10 cellular contexts compared by ENCODE assay signal in the genomic region with DNA sequence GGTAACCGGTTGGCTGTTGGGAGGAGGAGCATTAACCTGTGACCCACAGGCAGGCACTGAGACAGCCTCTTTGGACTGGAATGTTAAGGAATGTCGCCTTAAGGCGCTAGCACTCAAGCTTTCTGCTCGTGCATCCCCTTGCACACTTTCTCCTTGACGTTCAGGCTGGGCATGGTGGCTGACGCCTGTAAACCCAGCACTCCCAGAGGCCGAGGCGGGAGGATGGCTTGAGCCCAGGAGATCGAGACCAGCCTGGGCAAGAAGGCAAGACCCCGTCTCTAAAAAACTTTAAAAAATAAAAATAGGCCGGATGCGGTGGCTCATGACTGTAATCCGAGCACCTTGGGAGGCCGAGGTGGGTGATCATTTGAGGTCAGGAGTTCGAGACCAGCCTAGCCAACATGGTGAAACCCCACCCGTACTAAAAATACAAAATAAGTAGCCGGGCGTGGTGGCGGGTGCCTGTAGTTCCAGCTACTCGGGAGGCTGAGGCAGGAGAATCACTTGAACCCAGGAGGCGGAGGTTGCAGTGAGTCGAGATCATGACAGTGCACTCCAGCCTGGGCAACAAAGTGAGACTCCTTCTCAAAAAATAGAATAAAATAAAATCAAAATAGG. TPM values are rescaled to one million over a fixed set of nuclear protein-coding genes. Genes with fewer than 3 reads are reported as not detected.
DNase-seq lines count a peak whose midpoint lies in the region; ATAC-seq and TF ChIP-seq lines count a peak whose summit lies in the region.
"Had no signal": no experiment of that assay in that cellular context is flagged by ENCODE, and none has a peak within 500 bp of the region (broad histone marks: within the 10 kb centered on the region; RNA-seq: fewer than 3 reads in every experiment).

No MANE protein-coding gene starts in this region.

- peaks cover 47% of the 10 kb centered on the region for H3K4me1 Mint-ChIP-seq in activated CD4-positive, alpha-beta memory T cell treated with anti-CD3 and anti-CD28 coated beads, Interleukin-2, amount 10 ng/mL, durations not matched to agents 7 days and 5 days
- peaks cover 40% of the 10 kb centered on the region for H3K4me1 Mint-ChIP-seq in activated CD4-positive, alpha-beta memory T cell treated with anti-CD3 and anti-CD28 coated beads for 36 hours (ENCODE audit: low read depth)

- intact Hi-C loops in activated CD4-positive, alpha-beta memory T cell treated with anti-CD3 and anti-CD28 coated beads for 36 hours (cut with micrococcal nuclease) = loop anchor here (5.0 kb wide), 2 partner anchors 39 to 139 kb away; a partner anchor contains a TSS
- intact Hi-C loops in stomach (cut with DNase I; ENCODE audit: low total_unique reads) (no loop called here), transverse colon (cut with DNase I; ENCODE audit: low total_unique reads) (no loop called here)

- no peaks in the 10 kb centered on the region for H3K9me3 ChIP-seq in iPS-15b (ENCODE audit: control insufficient read depth, insufficient read depth, low read length)
- H3K9me3 ChIP-seq in stomach = no peaks in the 10 kb centered on the region
- no peaks in the 10 kb centered on the region for H3K9me3 ChIP-seq in transverse colon

- no peak overlapping the region for H3K27ac Mint-ChIP-seq in activated CD4-positive, alpha-beta memory T cell treated with anti-CD3 and anti-CD28 coated beads, Interleukin-2, amount 10 ng/mL, durations not matched to agents 7 days and 5 days
- no peak overlapping the region for H3K27ac Mint-ChIP-seq in activated CD4-positive, alpha-beta memory T cell treated with anti-CD3 and anti-CD28 coated beads for 36 hours

- H3K36me3 Mint-ChIP-seq in activated CD4-positive, alpha-beta memory T cell treated with anti-CD3 and anti-CD28 coated beads, Interleukin-2, amount 10 ng/mL, durations not matched to agents 7 days and 5 days (ENCODE audit: low read depth) = peaks cover 21% of the 10 kb centered on the region
- H3K36me3 Mint-ChIP-seq in activated CD4-positive, alpha-beta memory T cell treated with anti-CD3 and anti-CD28 coated beads for 36 hours = peaks cover 16% of the 10 kb centered on the region

- TF ChIP-seq POLR2A in stomach (IDR thresholded peaks at IDR 0.05) (no peak), transverse colon (IDR thresholded peaks at IDR 0.05) (no peak)

- WGBS in stomach, 5 donors = 83 to 86% (median 85%) methylated on average over 22 of the region's 22 CpGs
- WGBS in transverse colon (ENCODE audit: low coverage in 1 of 2), 2 donors = 90% methylated on average over 22 of the region's 22 CpGs; no CpG with 5 or more reads in 1 of the 2 donors

- H3K4me1 ChIP-seq in iPS-15b (ENCODE audit: control insufficient read depth, insufficient read depth, low read length) (peaks cover 30% of the 10 kb centered on the region), stomach (peaks cover 26 to 81% (median 62%) of the 10 kb centered on the region in 4 donors), transverse colon (peaks cover 23 to 48% (median 38%) of the 10 kb centered on the region in 4 donors)

- H3K9me3 Mint-ChIP-seq in activated CD4-positive, alpha-beta memory T cell treated with anti-CD3 and anti-CD28 coated beads, Interleukin-2, amount 10 ng/mL, durations not matched to agents 7 days and 5 days = no peaks in the 10 kb centered on the region
- no peaks in the 10 kb centered on the region for H3K9me3 Mint-ChIP-seq in activated CD4-positive, alpha-beta memory T cell treated with anti-CD3 and anti-CD28 coated beads for 36 hours
- H3K9me3 Mint-ChIP-seq: activated T-helper 17 cell treated with anti-CD3 and anti-CD28 coated beads, Interleukin-2, amount 50 U/mL, for 72 hours had no signal

- H3K27me3 Mint-ChIP-seq in activated CD4-positive, alpha-beta memory T cell treated with anti-CD3 and anti-CD28 coated beads, Interleukin-2, amount 10 ng/mL, durations not matched to agents 7 days and 5 days = no peaks in the 10 kb centered on the region
- no peaks in the 10 kb centered on the region for H3K27me3 Mint-ChIP-seq in activated CD4-positive, alpha-beta memory T cell treated with anti-CD3 and anti-CD28 coated beads for 36 hours
- H3K27me3 Mint-ChIP-seq: activated T-helper 17 cell treated with anti-CD3 and anti-CD28 coated beads, Interleukin-2, amount 50 U/mL, for 72 hours had no signal

- DNase-seq in activated CD4-positive, alpha-beta memory T cell treated with anti-CD3 and anti-CD28 coated beads, Interleukin-2, amount 10 ng/mL, durations not matched to agents 7 days and 5 days = no peak
- DNase-seq in activated CD4-positive, alpha-beta memory T cell treated with anti-CD3 and anti-CD28 coated beads for 36 hours = no peak
- DNase-seq in stomach = no peak
- no peak for DNase-seq in transverse colon
- DNase-seq in EL = no peak
- DNase-seq: effector CD4-positive, alpha-beta T cell had no signal

- TF ChIP-seq EP300 in stomach (IDR thresholded peaks at IDR 0.05) (no peak), transverse colon (IDR thresholded peaks at IDR 0.05; ENCODE audit: low read depth) (no peak)

- H3K9ac ChIP-seq in iPS-15b (ENCODE audit: low read depth, low read length) = peak overlapping the region; percentile 20

- TF ChIP-seq CTCF in VCaP (conservative IDR thresholded peaks at IDR 0.05) (no peak), stomach (IDR thresholded peaks at IDR 0.05) (no peak), transverse colon (IDR thresholded peaks at IDR 0.05) (no peak)

- H3K36me3 ChIP-seq in iPS-15b (ENCODE audit: control insufficient read depth, insufficient read depth, low read length) = peaks cover 15% of the 10 kb centered on the region
- peaks cover 2 to 27% (median 19%) of the 10 kb centered on the region in 4 donors for H3K36me3 ChIP-seq in stomach
- no peaks in the 10 kb centered on the region for H3K36me3 ChIP-seq in transverse colon

- H3K27ac ChIP-seq in VCaP = peak overlapping the region; percentile 98
- H3K27ac ChIP-seq in stomach = peak overlapping the region in 2 of 5 donors; percentile 92 to 98
- no peak overlapping the region for H3K27ac ChIP-seq in transverse colon

- peak overlapping the region; percentile 99 for H3K4me3 Mint-ChIP-seq in activated CD4-positive, alpha-beta memory T cell treated with anti-CD3 and anti-CD28 coated beads, Interleukin-2, amount 10 ng/mL, durations not matched to agents 7 days and 5 days
- no peak overlapping the region for H3K4me3 Mint-ChIP-seq in activated CD4-positive, alpha-beta memory T cell treated with anti-CD3 and anti-CD28 coated beads for 36 hours
- H3K4me3 Mint-ChIP-seq: activated T-helper 17 cell treated with anti-CD3 and anti-CD28 coated beads, Interleukin-2, amount 50 U/mL, for 72 hours had no signal

- POLR2A ChIA-PET in activated CD4-positive, alpha-beta memory T cell treated with anti-CD3 and anti-CD28 coated beads, Interleukin-2, amount 10 ng/mL, durations not matched to agents 7 days and 5 days (lab: Charles Lee) = interaction anchor here (1.0 to 7.2 kb wide), 4 partner anchors 14 to 38 kb away, joined by 3 to 230 read pairs (median 12); a partner anchor contains a TSS
- POLR2A ChIA-PET in activated CD4-positive, alpha-beta memory T cell treated with anti-CD3 and anti-CD28 coated beads for 36 hours (lab: Charles Lee) = interaction anchor here (0.9 to 4.0 kb wide), 6 partner anchors 9 to 32 kb away, joined by 3 to 36 read pairs (median 4); a partner anchor contains a TSS

- in situ Hi-C loops in transverse colon (cut with MboI; ENCODE audit: low pct_ligation_motif_present in 1 of 4, low pct_unique_long_range_greater_than_20kb in 1 of 4, low sequenced_read_pairs in 3 of 4) = no loop called here

- CTCF ChIA-PET in activated CD4-positive, alpha-beta memory T cell treated with anti-CD3 and anti-CD28 coated beads, Interleukin-2, amount 10 ng/mL, durations not matched to agents 7 days and 5 days (lab: Charles Lee) = interaction anchor here (1.3 to 3.2 kb wide), 7 partner anchors 8 to 113 kb away, joined by 3 to 16 read pairs (median 7); no protein-coding TSS in a partner anchor
- CTCF ChIA-PET in activated CD4-positive, alpha-beta memory T cell treated with anti-CD3 and anti-CD28 coated beads for 36 hours (lab: Charles Lee) = interaction anchor here (0.5 to 4.0 kb wide), 9 partner anchors 8 to 128 kb away, joined by 3 to 27 read pairs (median 8); a partner anchor contains a TSS

- H3K27me3 ChIP-seq in iPS-15b (ENCODE audit: control insufficient read depth, insufficient read depth, low read length) (no peaks in the 10 kb centered on the region), stomach (no peaks in the 10 kb centered on the region), transverse colon (no peaks in the 10 kb centered on the region)

- H3K4me3 ChIP-seq in iPS-15b (ENCODE audit: low read depth, low read length) (peak overlapping the region; percentile 96), stomach (peak overlapping the region; percentile 89 to 94 (median 92)), transverse colon (peak overlapping the region in 1 of 4 donors; percentile 88)

- ATAC-seq in GM19324 (IDR thresholded peaks at IDR 0.05; ENCODE audit: low FRiP score, unreplicated experiment) = no peak
- ATAC-seq: activated T-helper 17 cell treated with anti-CD3 and anti-CD28 coated beads, Interleukin-2, amount 50 U/mL, for 72 hours had no signal

RNA-seq across cellular contexts. Expression of a gene that starts 1.9 kb away (rescaled TPM):
- total RNA-seq in activated CD4-positive, alpha-beta memory T cell treated with anti-CD3 and anti-CD28 coated beads, Interleukin-2, amount 10 ng/mL, durations not matched to agents 7 days and 5 days = 10 to 100 TPM; 31.9 to 32.8 TPM
- 10 to 100 TPM; 33.9 to 34.8 TPM for total RNA-seq in activated CD4-positive, alpha-beta memory T cell treated with anti-CD3 and anti-CD28 coated beads for 36 hours
- 10 to 100 TPM; 12.3 to 39.3 (median 19.2) TPM for total RNA-seq in stomach
- polyA plus RNA-seq in stomach = 10 to 100 TPM; 10.8 to 13.6 (median 12.5) TPM
- 10 to 100 TPM; 29.5 to 34.1 (median 31.7) TPM for total RNA-seq in transverse colon

RNA-seq across cellular contexts. Expression of a gene that starts 9.8 kb away (rescaled TPM):
- total RNA-seq in activated CD4-positive, alpha-beta memory T cell treated with anti-CD3 and anti-CD28 coated beads, Interleukin-2, amount 10 ng/mL, durations not matched to agents 7 days and 5 days = 10 to 100 TPM; 62.2 to 66.2 TPM
- total RNA-seq in activated CD4-positive, alpha-beta memory T cell treated with anti-CD3 and anti-CD28 coated beads for 36 hours = 10 to 100 TPM; 46.6 to 48.4 TPM
- total RNA-seq in stomach (100 to 1,000 TPM in 1 of 5 donors, 10 to 100 TPM in 4; 56.0 to 117 (median 74.2) TPM), transverse colon (100 to 1,000 TPM in 1 of 4 donors, 10 to 100 TPM in 3; 68.3 to 135 (median 88.0) TPM)
- polyA plus RNA-seq in stomach = 10 to 100 TPM in 2 of 3 donors, 1 to 10 TPM in 1; 8.1 to 14.2 (median 14.1) TPM

RNA-seq across cellular contexts. Expression of a gene that starts 16.4 kb away (rescaled TPM):
- total RNA-seq in activated CD4-positive, alpha-beta memory T cell treated with anti-CD3 and anti-CD28 coated beads, Interleukin-2, amount 10 ng/mL, durations not matched to agents 7 days and 5 days = 1 to 10 TPM; 4.7 to 5.8 TPM
- total RNA-seq in activated CD4-positive, alpha-beta memory T cell treated with anti-CD3 and anti-CD28 coated beads for 36 hours = 1 to 10 TPM; 9.5 to 9.7 TPM
- total RNA-seq in stomach (10 to 100 TPM in 4 of 5 donors, 1 to 10 TPM in 1; 9.0 to 76.4 (median 18.7) TPM), transverse colon (10 to 100 TPM in 1 of 4 donors, 1 to 10 TPM in 3; 2.8 to 32.9 (median 4.6) TPM)
- polyA plus RNA-seq in stomach = 1 to 10 TPM; 1.1 to 10.0 (median 5.8) TPM
